In genomic region chr6:81362246-81362645, GRCh38 we compare ENCODE assay signal across 20 cellular contexts.
A peak's percentile ranks its signal among the peaks of the same experiment; 100 is the strongest.
DNase-seq lines count a peak whose midpoint lies in the region; ATAC-seq and TF ChIP-seq lines count a peak whose summit lies in the region.
"Had no signal": no experiment of that assay in that cellular context is flagged by ENCODE, and none has a peak within 500 bp of the region (broad histone marks: within the 10 kb centered on the region; RNA-seq: fewer than 3 reads in every experiment).

No MANE protein-coding gene starts in this region.

- TF ChIP-seq CTCF in AG04450 (IDR thresholded peaks at IDR 0.05; ENCODE audit: low read depth, low read length) (no peak), HEK293 (tag by site-specific recombination; IDR thresholded peaks at IDR 0.05) (no peak), fibroblast of pulmonary artery (IDR thresholded peaks at IDR 0.05; ENCODE audit: low read length, missing control alignments) (no peak)

- H3K9me3 ChIP-seq in AG04450 (ENCODE audit: control insufficient read depth, insufficient read depth, low read length), result no peaks in the 10 kb centered on the region
- H3K9me3 ChIP-seq in HEK293 (ENCODE audit: control insufficient read depth, insufficient read depth, low read depth, low read length), result no peaks in the 10 kb centered on the region
- H3K9me3 ChIP-seq in adipocyte (ENCODE audit: control insufficient read depth, low read length), result no peaks in the 10 kb centered on the region
- H3K9me3 ChIP-seq in CD8-positive, alpha-beta memory T cell (ENCODE audit: low read length), result no peaks in the 10 kb centered on the region
- H3K9me3 ChIP-seq: esophagus muscularis mucosa, testis had no signal

- CTCF ChIA-PET in AG04450 (lab: Charles Lee), result no interaction called here
- CTCF ChIA-PET in HEK293 (lab: Yijun Ruan, JAX), result interaction anchor here (0.5 kb wide), 1 partner anchor 21 kb away, joined by 3 read pairs; no protein-coding TSS in a partner anchor
- CTCF ChIA-PET in CD8-positive, alpha-beta memory T cell (lab: Charles Lee), result no interaction called here

- no peak overlapping the region for H3K4me3 ChIP-seq in AG04450 (ENCODE audit: low read depth, low read length)
- no peak overlapping the region for H3K4me3 ChIP-seq in HEK293 (ENCODE audit: low read depth, low read length)
- H3K4me3 ChIP-seq in adipocyte (ENCODE audit: low read length), result no peak overlapping the region
- no peak overlapping the region for H3K4me3 ChIP-seq in fibroblast of pulmonary artery (replicated peaks; ENCODE audit: low read depth, low read length)
- H3K4me3 ChIP-seq in CD8-positive, alpha-beta memory T cell (ENCODE audit: low read length), result no peak overlapping the region
- H3K4me3 ChIP-seq: esophagus muscularis mucosa, SK-N-MC, testis had no signal

- H3K27ac ChIP-seq in AG04450 (ENCODE audit: low read depth, low read length), result no peak overlapping the region
- no peak overlapping the region for H3K27ac ChIP-seq in HEK293 (ENCODE audit: extremely low read depth, low read depth, low read length)
- H3K27ac ChIP-seq in CD8-positive, alpha-beta memory T cell (ENCODE audit: low read depth, low read length), result no peak overlapping the region
- H3K27ac ChIP-seq: esophagus muscularis mucosa, SK-N-MC, testis had no signal

- H3K36me3 ChIP-seq in HEK293 (ENCODE audit: control insufficient read depth in 2 of 2, insufficient read depth in 1 of 2, low read length in 2 of 2), result no peaks in the 10 kb centered on the region
- H3K36me3 ChIP-seq in adipocyte (ENCODE audit: control insufficient read depth, insufficient read depth, low read length, severe bottlenecking), result no peaks in the 10 kb centered on the region
- H3K36me3 ChIP-seq in CD8-positive, alpha-beta memory T cell (ENCODE audit: insufficient read depth, low read length), result no peaks in the 10 kb centered on the region
- H3K36me3 ChIP-seq: esophagus muscularis mucosa had no signal

- DNase-seq in AG04450 (ENCODE audit: low read depth, low spot score), result peak; percentile 18
- peak; percentile 48 for DNase-seq in adipocyte (ENCODE audit: low read depth)
- peak; percentile 9 for DNase-seq in fibroblast of pulmonary artery (ENCODE audit: low read depth)
- DNase-seq in CD8-positive, alpha-beta memory T cell, result no peak
- DNase-seq: activated CD4-positive, CD25-positive, alpha-beta regulatory T cell treated with anti-CD3 and anti-CD28 coated beads, Interleukin-2, amount 50 U/mL, for 72 hours; effector CD4-positive, alpha-beta T cell; islet precursor cell; NCI-H1436 treated with DMSO at 0.1 percent for 48 hours; NCI-H345; occipital lobe; T1000; testis had no signal

- POLR2A ChIA-PET in AG04450 (lab: Yijun Ruan, JAX), result no interaction called here
- POLR2A ChIA-PET in HEK293 (lab: Yijun Ruan, JAX), result no interaction called here
- POLR2A ChIA-PET in CD8-positive, alpha-beta memory T cell (lab: Charles Lee), result no interaction called here

- no peak for ATAC-seq in GM18520 (IDR thresholded peaks at IDR 0.05; ENCODE audit: unreplicated experiment)
- no peak for ATAC-seq in HG02759 (IDR thresholded peaks at IDR 0.05; ENCODE audit: unreplicated experiment)
- no peak for ATAC-seq in GM21529 (IDR thresholded peaks at IDR 0.05; ENCODE audit: unreplicated experiment)

- H3K4me1 ChIP-seq in HEK293 (ENCODE audit: control insufficient read depth, insufficient read depth, low read length), result 0 out of 2 replicates have a peak, but pooled peaks cover 3% of the 10 kb centered on the region
- H3K4me1 ChIP-seq in adipocyte (ENCODE audit: control insufficient read depth, insufficient read depth, low read length), result no peaks in the 10 kb centered on the region
- no peaks in the 10 kb centered on the region for H3K4me1 ChIP-seq in CD8-positive, alpha-beta memory T cell (ENCODE audit: insufficient read depth, low read length)
- H3K4me1 ChIP-seq: esophagus muscularis mucosa, testis had no signal

- no peaks in the 10 kb centered on the region for H3K27me3 ChIP-seq in AG04450 (ENCODE audit: control insufficient read depth, insufficient read depth, low read length)
- H3K27me3 ChIP-seq in adipocyte (replicated peaks; ENCODE audit: control insufficient read depth, insufficient read depth, low read length), result no peaks in the 10 kb centered on the region
- H3K27me3 ChIP-seq in CD8-positive, alpha-beta memory T cell (ENCODE audit: insufficient read depth, low read length, poor library complexity, severe bottlenecking), result no peaks in the 10 kb centered on the region
- H3K27me3 ChIP-seq: esophagus muscularis mucosa, testis had no signal

- no peak overlapping the region for H3K27ac Mint-ChIP-seq in CD8-positive, alpha-beta memory T cell
- H3K27ac Mint-ChIP-seq: activated T-helper 1 cell treated with anti-CD3 and anti-CD28 coated beads, Interleukin-12 subunit alpha, Interleukin-12 subunit beta, Interleukin-2, Interleukin-4 antibody, amounts not matched to agents 30 ng/mL and 10 ng/mL and 1 ng/mL, durations not matched to agents 14 hours and 24 hours and 36 hours; CD14-positive monocyte had no signal

- no peaks in the 10 kb centered on the region for H3K27me3 Mint-ChIP-seq in CD8-positive, alpha-beta memory T cell

- H3K36me3 Mint-ChIP-seq in CD8-positive, alpha-beta memory T cell, result no peaks in the 10 kb centered on the region
- H3K36me3 Mint-ChIP-seq: CD14-positive monocyte had no signal

- H3K9ac ChIP-seq in adipocyte (ENCODE audit: low read length), result no peak overlapping the region

- H3K4me3 Mint-ChIP-seq in CD8-positive, alpha-beta memory T cell, result no peak overlapping the region
- H3K4me3 Mint-ChIP-seq: activated T-helper 1 cell treated with anti-CD3 and anti-CD28 coated beads, Interleukin-12 subunit alpha, Interleukin-12 subunit beta, Interleukin-2, Interleukin-4 antibody, amounts not matched to agents 30 ng/mL and 10 ng/mL and 1 ng/mL, durations not matched to agents 14 hours and 24 hours and 36 hours; CD14-positive monocyte had no signal

- H3K9me3 Mint-ChIP-seq in CD8-positive, alpha-beta memory T cell, result peaks cover 0 to 6% (median 2%) of the 10 kb centered on the region in 5 donors
- H3K9me3 Mint-ChIP-seq: activated T-helper 1 cell treated with anti-CD3 and anti-CD28 coated beads, Interleukin-12 subunit alpha, Interleukin-12 subunit beta, Interleukin-2, Interleukin-4 antibody, amounts not matched to agents 30 ng/mL and 10 ng/mL and 1 ng/mL, durations not matched to agents 14 hours and 24 hours and 36 hours had no signal

- no peaks in the 10 kb centered on the region for H3K4me1 Mint-ChIP-seq in CD8-positive, alpha-beta memory T cell
- H3K4me1 Mint-ChIP-seq: CD14-positive monocyte had no signal

TF ChIP-seq in HEK293, 187 proteins besides CTCF, POLR2A, EP300 and RAD21:
- TF ChIP-seq ZNF391 (tag by site-specific recombination; IDR thresholded peaks at IDR 0.05; ENCODE audit: borderline replicate concordance, low read depth) (no peak), SCRT2 (tag by site-specific recombination; IDR thresholded peaks at IDR 0.05) (0 out of 2 replicates have a peak, but pooled peaks have one; percentile 18)

Comparison
In these comparisons a context has a peak if more than half of its experiments do, and no peak if none do; other contexts are left out.
1. DNase-seq: peak in AG04450 (single experiment), adipocyte (single experiment) and fibroblast of pulmonary artery (single experiment); none in CD8-positive, alpha-beta memory T cell (0 of 5).